ENCODE assay signal across 12 cellular contexts in the genomic region with DNA sequence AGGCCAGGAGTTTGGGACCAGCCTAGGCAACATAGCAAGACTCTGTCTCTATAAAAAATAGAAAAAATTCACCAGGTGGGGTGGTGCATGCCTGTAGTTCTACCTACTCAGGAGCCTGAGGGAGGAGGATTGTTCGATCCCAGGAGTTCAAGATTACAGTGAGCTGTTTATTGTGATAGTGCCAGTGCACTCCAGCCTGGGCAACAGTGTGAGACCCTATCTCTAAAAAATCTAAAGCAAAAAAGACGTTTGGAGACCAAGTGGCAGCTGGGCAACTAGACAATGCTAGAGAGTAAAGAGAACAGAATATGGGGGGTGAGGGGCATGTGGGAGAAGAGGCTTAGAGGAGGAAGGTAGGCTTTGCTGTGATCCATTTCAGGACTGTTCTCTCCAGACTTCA. TPM values are rescaled to one million over a fixed set of nuclear protein-coding genes. Genes with fewer than 3 reads are reported as not detected.
DNase-seq lines count a peak whose midpoint lies in the region; ATAC-seq lines count a peak whose summit lies in the region.
"Had no signal": no experiment of that assay in that cellular context is flagged by ENCODE, and none has a peak within 500 bp of the region (broad histone marks: within the 10 kb centered on the region; RNA-seq: fewer than 3 reads in every experiment).

No MANE protein-coding gene starts in this region.

- no peak for DNase-seq in CD4-positive, alpha-beta memory T cell
- DNase-seq in activated naive CD8-positive, alpha-beta T cell treated with anti-CD3 and anti-CD28 coated beads for 36 hours: no peak
- DNase-seq in naive thymus-derived CD8-positive, alpha-beta T cell: no peak
- DNase-seq in stimulated activated CD8-positive, alpha-beta memory T cell treated with anti-CD3 and anti-CD28 coated beads, Interleukin-4, amount 100 ng/mL, for 48 hours: no peak
- DNase-seq in NCI-H146 (lab: John Stamatoyannopoulos, UW): no peak
- DNase-seq: amniotic stem cell; head of caudate nucleus; NCI-H1105; stimulated activated naive CD4-positive, alpha-beta T cell had no signal

- peaks cover 16% of the 10 kb centered on the region for H3K4me1 ChIP-seq in CD4-positive, alpha-beta memory T cell (ENCODE audit: insufficient read depth, low read length)
- no peaks in the 10 kb centered on the region; the same call in 1 of the 2 replicates for H3K4me1 ChIP-seq in HUES6 (ENCODE audit: control insufficient read depth, insufficient read depth, low read length)

- H3K36me3 Mint-ChIP-seq in CD4-positive, alpha-beta memory T cell: peaks cover 0 to 8% of the 10 kb centered on the region in 2 donors
- H3K36me3 Mint-ChIP-seq in activated naive CD8-positive, alpha-beta T cell treated with anti-CD3 and anti-CD28 coated beads for 36 hours: peaks cover 51% of the 10 kb centered on the region
- H3K36me3 Mint-ChIP-seq in naive thymus-derived CD8-positive, alpha-beta T cell: peaks cover 0 to 9% (median 0%) of the 10 kb centered on the region in 3 donors

- H3K9ac ChIP-seq in HUES6 (ENCODE audit: low read length): no peak overlapping the region

- H3K9me3 Mint-ChIP-seq in CD4-positive, alpha-beta memory T cell: no peaks in the 10 kb centered on the region
- no peaks in the 10 kb centered on the region for H3K9me3 Mint-ChIP-seq in activated naive CD8-positive, alpha-beta T cell treated with anti-CD3 and anti-CD28 coated beads for 36 hours
- no peaks in the 10 kb centered on the region for H3K9me3 Mint-ChIP-seq in naive thymus-derived CD8-positive, alpha-beta T cell

- no peak overlapping the region for H3K27ac ChIP-seq in CD4-positive, alpha-beta memory T cell (ENCODE audit: low read depth, low read length)
- no peak overlapping the region for H3K27ac ChIP-seq in HUES6 (ENCODE audit: low read depth, low read length)

- no peaks in the 10 kb centered on the region for H3K27me3 Mint-ChIP-seq in CD4-positive, alpha-beta memory T cell
- no peaks in the 10 kb centered on the region for H3K27me3 Mint-ChIP-seq in activated naive CD8-positive, alpha-beta T cell treated with anti-CD3 and anti-CD28 coated beads for 36 hours
- H3K27me3 Mint-ChIP-seq in naive thymus-derived CD8-positive, alpha-beta T cell: no peaks in the 10 kb centered on the region

- no peaks in the 10 kb centered on the region for H3K9me3 ChIP-seq in CD4-positive, alpha-beta memory T cell (ENCODE audit: control insufficient read depth in 1 of 2, low read length in 2 of 2)
- H3K9me3 ChIP-seq in HUES6 (ENCODE audit: control insufficient read depth, insufficient read depth, low read depth, low read length): peaks cover 11% of the 10 kb centered on the region; the same call in 1 of the 2 replicates

- intact Hi-C loops in CD4-positive, alpha-beta memory T cell (cut with micrococcal nuclease): loop anchor here (10.0 kb wide), 2 partner anchors 456 to 806 kb away; partner anchors contain the start of genes MASTL, RAB18 and YME1L1

- H3K27me3 ChIP-seq in CD4-positive, alpha-beta memory T cell (ENCODE audit: insufficient read depth, low read length): no peaks in the 10 kb centered on the region
- no peaks in the 10 kb centered on the region for H3K27me3 ChIP-seq in HUES6 (ENCODE audit: control insufficient read depth, insufficient read depth, low read length)

- no peaks in the 10 kb centered on the region for H3K36me3 ChIP-seq in CD4-positive, alpha-beta memory T cell (ENCODE audit: insufficient read depth, low read length)
- peaks cover 21% of the 10 kb centered on the region for H3K36me3 ChIP-seq in HUES6 (ENCODE audit: control insufficient read depth, insufficient read depth, low read length)

- CTCF ChIA-PET in CD4-positive, alpha-beta memory T cell (lab: Charles Lee; ENCODE audit: partially characterized antibody): no interaction called here

- peaks cover 21 to 32% (median 28%) of the 10 kb centered on the region in 4 donors for H3K4me1 Mint-ChIP-seq in CD4-positive, alpha-beta memory T cell
- H3K4me1 Mint-ChIP-seq in activated naive CD8-positive, alpha-beta T cell treated with anti-CD3 and anti-CD28 coated beads for 36 hours: peaks cover 33% of the 10 kb centered on the region
- peaks cover 17 to 48% (median 40%) of the 10 kb centered on the region in 4 donors for H3K4me1 Mint-ChIP-seq in naive thymus-derived CD8-positive, alpha-beta T cell

- POLR2A ChIA-PET in CD4-positive, alpha-beta memory T cell (lab: Charles Lee; ENCODE audit: partially characterized antibody): no interaction called here
- POLR2A ChIA-PET in naive thymus-derived CD8-positive, alpha-beta T cell (lab: Charles Lee): no interaction called here

- H3K27ac Mint-ChIP-seq in CD4-positive, alpha-beta memory T cell: peak overlapping the region in 2 of 7 donors; percentile 35 to 52
- H3K27ac Mint-ChIP-seq in activated naive CD8-positive, alpha-beta T cell treated with anti-CD3 and anti-CD28 coated beads for 36 hours: peak overlapping the region; percentile 15
- peak overlapping the region in 7 of 10 donors; percentile 83 to 97 (median 92) for H3K27ac Mint-ChIP-seq in naive thymus-derived CD8-positive, alpha-beta T cell

- no peak for ATAC-seq in naive thymus-derived CD8-positive, alpha-beta T cell
- no peak for ATAC-seq in GM18519 (IDR thresholded peaks at IDR 0.05; ENCODE audit: low FRiP score, unreplicated experiment)
- no peak for ATAC-seq in HG02798 (IDR thresholded peaks at IDR 0.05; ENCODE audit: poor library complexity, unreplicated experiment)

- H3K4me3 Mint-ChIP-seq in CD4-positive, alpha-beta memory T cell: peak overlapping the region; percentile 28 to 97 (median 92)
- peak overlapping the region; percentile 100 for H3K4me3 Mint-ChIP-seq in activated naive CD8-positive, alpha-beta T cell treated with anti-CD3 and anti-CD28 coated beads for 36 hours
- H3K4me3 Mint-ChIP-seq in naive thymus-derived CD8-positive, alpha-beta T cell: peak overlapping the region; percentile 92 to 98 (median 92)

- no peak overlapping the region for H3K4me3 ChIP-seq in CD4-positive, alpha-beta memory T cell (ENCODE audit: low read length in 2 of 2)
- peak overlapping the region; percentile 96; the same call in 1 of the 2 replicates for H3K4me3 ChIP-seq in HUES6 (ENCODE audit: low read depth, low read length)

RNA-seq across cellular contexts. Expression of gene PDSS1, which starts 1.4 kb away (rescaled TPM):
- total RNA-seq in CD4-positive, alpha-beta memory T cell: 1 to 10 TPM; 3.1 to 3.3 TPM
- 1 to 10 TPM; 2.5 to 4.5 TPM for polyA plus RNA-seq in CD4-positive, alpha-beta memory T cell
- 10 to 100 TPM; 30.2 to 30.7 TPM for total RNA-seq in activated naive CD8-positive, alpha-beta T cell treated with anti-CD3 and anti-CD28 coated beads for 36 hours
- total RNA-seq in naive thymus-derived CD8-positive, alpha-beta T cell: 1 to 10 TPM; 5.4 to 6.0 TPM
- polyA plus RNA-seq in naive thymus-derived CD8-positive, alpha-beta T cell: 1 to 10 TPM; 2.9 to 3.9 (median 3.8) TPM

Comparison
In these comparisons a context has a peak if more than half of its experiments do, and no peak if none do; other contexts are left out.
1. RNA of gene PDSS1, which starts 1.4 kb away (total RNA-seq): 30.2 to 30.7 TPM in activated naive CD8-positive, alpha-beta T cell treated with anti-CD3 and anti-CD28 coated beads for 36 hours; 5.4 to 6.0 TPM in naive thymus-derived CD8-positive, alpha-beta T cell and 3.1 to 3.3 TPM in CD4-positive, alpha-beta memory T cell; every median in the first group is over 4 times any median in the second.
2. Peak in every context shown above with its lines, with median percentiles within 50 percentile points of each other: H3K4me3 Mint-ChIP-seq.